8 cellular contexts compared by ENCODE assay signal in genomic region chr5:77077821-77078176, GRCh38. TPM values are rescaled to one million over a fixed set of nuclear protein-coding genes. Genes with fewer than 3 reads are reported as not detected.
DNase-seq lines count a peak whose midpoint lies in the region; TF ChIP-seq lines count a peak whose summit lies in the region.

No MANE protein-coding gene starts in this region.

- intact Hi-C loops in activated CD4-positive, alpha-beta memory T cell treated with anti-CD3 and anti-CD28 coated beads for 36 hours (cut with micrococcal nuclease), result loop anchor here (1.0 kb wide), 1 partner anchor 209 kb away; no protein-coding TSS in a partner anchor

- peaks cover 14% of the 10 kb centered on the region for H3K27me3 ChIP-seq in iPS-15b (ENCODE audit: control insufficient read depth, insufficient read depth, low read length)

- no peaks in the 10 kb centered on the region for H3K9me3 Mint-ChIP-seq in activated CD4-positive, alpha-beta memory T cell treated with anti-CD3 and anti-CD28 coated beads for 36 hours

- peaks cover 2% of the 10 kb centered on the region for H3K4me1 ChIP-seq in iPS-15b (ENCODE audit: control insufficient read depth, insufficient read depth, low read length)

- peak; percentile 30 for DNase-seq in SIG-M5 treated with dmso at 0.1 percent for 504 hours (lab: John Stamatoyannopoulos, UW; ENCODE audit: unreplicated experiment)
- DNase-seq in SIG-M5 (lab: John Stamatoyannopoulos, UW), result no peak
- DNase-seq in activated CD4-positive, alpha-beta memory T cell treated with anti-CD3 and anti-CD28 coated beads for 36 hours, result no peak
- no peak for DNase-seq in substantia nigra (lab: John Stamatoyannopoulos, UW)
- no peak for DNase-seq in NCI-H345 treated with DMSO at 0.1 percent for 48 hours (lab: John Stamatoyannopoulos, UW; ENCODE audit: unreplicated experiment)
- no peak for DNase-seq in retina
- no peak for DNase-seq in GM13976 (ENCODE audit: low spot score)

- in situ Hi-C loops in GM13976 (cut with MboI; ENCODE audit: low sequenced_read_pairs, unreplicated experiment), result no loop called here

- no peak for TF ChIP-seq CTCF in GM13976 (IDR thresholded peaks at IDR 0.05; ENCODE audit: borderline replicate concordance, control extremely low read depth, extremely low read depth, insufficient read depth, missing control alignments)

- CTCF ChIA-PET in activated CD4-positive, alpha-beta memory T cell treated with anti-CD3 and anti-CD28 coated beads for 36 hours (lab: Charles Lee), result interaction anchor here (0.6 to 3.7 kb wide), 22 partner anchors 9 to 585 kb away, joined by 3 to 52 read pairs (median 4); partner anchors contain the start of genes AGGF1, WDR41 and ZBED3

- H3K27ac ChIP-seq in substantia nigra (ENCODE audit: low read depth, low read length, poor library complexity, severe bottlenecking), result peak overlapping the region; percentile 68

- H3K27ac Mint-ChIP-seq in activated CD4-positive, alpha-beta memory T cell treated with anti-CD3 and anti-CD28 coated beads for 36 hours, result no peak overlapping the region

- no peaks in the 10 kb centered on the region for H3K36me3 ChIP-seq in iPS-15b (ENCODE audit: control insufficient read depth, insufficient read depth, low read length)

- H3K9me3 ChIP-seq in iPS-15b (ENCODE audit: control insufficient read depth, insufficient read depth, low read length), result no peaks in the 10 kb centered on the region

- H3K9ac ChIP-seq in iPS-15b (ENCODE audit: low read depth, low read length), result no peak overlapping the region

- peaks cover 5% of the 10 kb centered on the region for H3K4me1 Mint-ChIP-seq in activated CD4-positive, alpha-beta memory T cell treated with anti-CD3 and anti-CD28 coated beads for 36 hours (ENCODE audit: low read depth)

- POLR2A ChIA-PET in activated CD4-positive, alpha-beta memory T cell treated with anti-CD3 and anti-CD28 coated beads for 36 hours (lab: Charles Lee), result interaction anchor here (0.7 to 1.6 kb wide), 4 partner anchors 8 to 555 kb away, joined by 3 to 5 read pairs (median 3); partner anchors contain the start of gene AGGF1

- H3K36me3 Mint-ChIP-seq in activated CD4-positive, alpha-beta memory T cell treated with anti-CD3 and anti-CD28 coated beads for 36 hours, result peaks cover 4% of the 10 kb centered on the region

- H3K4me3 Mint-ChIP-seq in activated CD4-positive, alpha-beta memory T cell treated with anti-CD3 and anti-CD28 coated beads for 36 hours, result peak overlapping the region; percentile 22

- no peaks in the 10 kb centered on the region for H3K27me3 Mint-ChIP-seq in activated CD4-positive, alpha-beta memory T cell treated with anti-CD3 and anti-CD28 coated beads for 36 hours

- H3K4me3 ChIP-seq in iPS-15b (ENCODE audit: low read depth, low read length), result peak overlapping the region; percentile 72

RNA-seq across cellular contexts. Expression of gene ZBED3, which starts 9.3 kb away (rescaled TPM):
- total RNA-seq in activated CD4-positive, alpha-beta memory T cell treated with anti-CD3 and anti-CD28 coated beads for 36 hours, result 1 to 10 TPM in 1 of 2 experiments, under 1 TPM in 1; 0.61 to 1.2 TPM

RNA-seq across cellular contexts. Expression of gene AGGF1, which starts 47.6 kb away (rescaled TPM):
- total RNA-seq in activated CD4-positive, alpha-beta memory T cell treated with anti-CD3 and anti-CD28 coated beads for 36 hours, result 10 to 100 TPM; 26.5 to 27.6 TPM
